In the genomic region with DNA sequence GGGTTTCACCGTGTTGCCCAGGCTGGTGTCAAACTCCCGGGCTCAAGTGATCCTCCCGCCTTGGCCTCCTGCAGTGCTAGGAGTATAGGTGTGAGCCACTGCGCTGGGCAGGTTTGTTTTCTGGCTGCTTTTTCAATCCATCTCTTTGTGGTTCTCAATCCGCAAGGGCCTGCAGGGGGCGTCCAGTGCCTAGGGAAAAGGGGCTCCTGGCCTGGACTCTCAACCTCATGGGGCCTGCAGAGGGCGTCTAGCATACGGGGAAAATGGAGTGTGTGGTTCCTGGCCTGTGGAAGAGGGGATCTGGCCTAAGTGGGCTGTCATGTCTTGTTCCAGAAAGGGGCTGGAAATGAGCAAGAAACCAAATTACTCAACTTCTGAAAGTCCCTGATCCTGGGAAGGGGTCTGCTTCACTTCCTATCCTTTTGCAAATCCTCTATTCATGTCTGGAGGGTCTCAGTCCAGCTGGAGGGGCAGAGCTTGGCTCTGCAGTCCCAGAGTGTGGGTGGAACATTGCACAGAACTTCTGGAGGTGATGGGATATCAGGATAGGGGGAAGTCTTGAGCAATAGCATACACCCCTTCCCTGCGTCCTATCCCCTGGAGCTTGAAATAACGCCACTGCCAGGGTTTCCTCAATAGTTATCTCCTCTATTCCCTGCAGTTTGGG, we compare ENCODE assay signal across 8 cellular contexts. TPM values are rescaled to one million over a fixed set of nuclear protein-coding genes. Genes with fewer than 3 reads are reported as not detected.
DNase-seq lines count a peak whose midpoint lies in the region; ATAC-seq and TF ChIP-seq lines count a peak whose summit lies in the region.

No MANE protein-coding gene starts in this region.

- no peak overlapping the region for H3K4me3 Mint-ChIP-seq in activated naive CD8-positive, alpha-beta T cell treated with anti-CD3 and anti-CD28 coated beads, Interleukin-2, amount 50 U/mL, for 24 hours

- H3K4me1 Mint-ChIP-seq in activated naive CD8-positive, alpha-beta T cell treated with anti-CD3 and anti-CD28 coated beads, Interleukin-2, amount 50 U/mL, for 24 hours: no peaks in the 10 kb centered on the region

- peaks cover 3% of the 10 kb centered on the region for H3K9me3 Mint-ChIP-seq in activated naive CD8-positive, alpha-beta T cell treated with anti-CD3 and anti-CD28 coated beads, Interleukin-2, amount 50 U/mL, for 24 hours

- H3K27me3 Mint-ChIP-seq in activated naive CD8-positive, alpha-beta T cell treated with anti-CD3 and anti-CD28 coated beads, Interleukin-2, amount 50 U/mL, for 24 hours: no peaks in the 10 kb centered on the region

- no peak overlapping the region for H3K4me3 ChIP-seq in LNCaP clone FGC (ENCODE audit: low read depth, low read length)

- no peaks in the 10 kb centered on the region for H3K36me3 Mint-ChIP-seq in activated naive CD8-positive, alpha-beta T cell treated with anti-CD3 and anti-CD28 coated beads, Interleukin-2, amount 50 U/mL, for 24 hours (ENCODE audit: low read depth)

- H3K27ac Mint-ChIP-seq in activated naive CD8-positive, alpha-beta T cell treated with anti-CD3 and anti-CD28 coated beads, Interleukin-2, amount 50 U/mL, for 24 hours: no peak overlapping the region

- DNase-seq in GDM1 (lab: John Stamatoyannopoulos, UW) (peak; percentile 72), LNCaP clone FGC (ENCODE audit: low read depth) (no peak), SK-MEL-5 (ENCODE audit: low read depth, low spot score) (peak; percentile 89), hepatic stellate cell (ENCODE audit: low spot score) (peak; percentile 67)
- peak; percentile 75 for DNase-seq in activated naive CD8-positive, alpha-beta T cell treated with anti-CD3 and anti-CD28 coated beads, Interleukin-2, amount 50 U/mL, for 24 hours
- peak in 3 of 4 experiments; percentile 37 to 62 (median 43) for DNase-seq in stimulated activated CD4-positive, alpha-beta T cell treated with anti-CD3 and anti-CD28 coated beads, Interleukin-1b, Interleukin-23, amount 100 ng/mL, for 24 hours (ENCODE audit: low read depth in 4 of 4, low spot score in 1 of 4)

- TF ChIP-seq CTCF in LNCaP clone FGC (IDR thresholded peaks at IDR 0.05; ENCODE audit: control insufficient read depth, extremely low read depth, insufficient read depth): peak; percentile 83

- in situ Hi-C loops in SK-MEL-5 (cut with HindIII; ENCODE audit: low pct_unique_long_range_greater_than_20kb, low sequenced_read_pairs): no loop called here

- ATAC-seq in activated naive CD8-positive, alpha-beta T cell treated with anti-CD3 and anti-CD28 coated beads, Interleukin-2, amount 50 U/mL, for 24 hours: peak; percentile 81
- ATAC-seq in GM21528 (IDR thresholded peaks at IDR 0.05; ENCODE audit: low FRiP score, unreplicated experiment) (no peak), GM21515 (IDR thresholded peaks at IDR 0.05; ENCODE audit: unreplicated experiment) (no peak)

RNA-seq across cellular contexts. Expression of a gene that starts 12.7 kb away (rescaled TPM):
- not detected in 2 replicates for total RNA-seq in SK-MEL-5 (2014; rRNA removed; shearing (Covaris generic))
- polyA plus RNA-seq in SK-MEL-5 (2015; cell fraction: cytosol; rRNA removed): 0.22 TPM in 1 of 2 replicates, not detected in the other
- polyA plus RNA-seq in SK-MEL-5 (2015; cell fraction: nucleus; rRNA removed): not detected in 2 replicates

RNA-seq across cellular contexts. Expression of a gene that starts 15.9 kb away (rescaled TPM):
- total RNA-seq in SK-MEL-5 (2014; rRNA removed; shearing (Covaris generic)): not detected in 2 replicates
- polyA plus RNA-seq in SK-MEL-5 (2015; cell fraction: cytosol; rRNA removed): not detected in 2 replicates
- not detected in 2 replicates for polyA plus RNA-seq in SK-MEL-5 (2015; cell fraction: nucleus; rRNA removed)

RNA-seq across cellular contexts. Expression of a gene that starts 23.2 kb away (rescaled TPM):
- 16.2 and 17.7 TPM in 2 replicates for total RNA-seq in SK-MEL-5 (2014; rRNA removed; shearing (Covaris generic))
- polyA plus RNA-seq in SK-MEL-5 (2015; cell fraction: cytosol; rRNA removed): 23.1 and 24.3 TPM in 2 replicates
- 50.2 and 70.4 TPM in 2 replicates for polyA plus RNA-seq in SK-MEL-5 (2015; cell fraction: nucleus; rRNA removed)

RNA-seq across cellular contexts. Expression of a gene that starts 28.7 kb away (rescaled TPM):
- total RNA-seq in SK-MEL-5 (2014; rRNA removed; shearing (Covaris generic)): 14.4 and 22.0 TPM in 2 replicates
- polyA plus RNA-seq in SK-MEL-5 (2015; cell fraction: cytosol; rRNA removed): 9.9 and 14.9 TPM in 2 replicates
- 244 and 344 TPM in 2 replicates for polyA plus RNA-seq in SK-MEL-5 (2015; cell fraction: nucleus; rRNA removed)

RNA-seq across cellular contexts. Expression of a gene that starts 34.8 kb away (rescaled TPM):
- not detected in 2 replicates for total RNA-seq in SK-MEL-5 (2014; rRNA removed; shearing (Covaris generic))
- polyA plus RNA-seq in SK-MEL-5 (2015; cell fraction: cytosol; rRNA removed): not detected in 2 replicates
- polyA plus RNA-seq in SK-MEL-5 (2015; cell fraction: nucleus; rRNA removed): not detected in 2 replicates
